ENCODE assay signal across 8 cellular contexts in genomic region chr12:67441736-67442346, GRCh38.
DNase-seq lines count a peak whose midpoint lies in the region; ATAC-seq, FAIRE-seq and TF ChIP-seq lines count a peak whose summit lies in the region.

No MANE protein-coding gene starts in this region.

- peak; percentile 39 for FAIRE-seq in pancreas (lab: Jason Lieb, UNC)

- no peaks in the 10 kb centered on the region for H3K4me1 ChIP-seq in DND-41 (ENCODE audit: insufficient read depth, low read length)
- peaks cover 7% of the 10 kb centered on the region for H3K4me1 ChIP-seq in GM23248 (ENCODE audit: insufficient read depth)
- H3K4me1 ChIP-seq in pancreas, result peaks cover 4 to 7% (median 6%) of the 10 kb centered on the region in 3 donors
- peaks cover 8 to 20% (median 9%) of the 10 kb centered on the region in 4 donors for H3K4me1 ChIP-seq in transverse colon

- H3K9ac ChIP-seq in DND-41 (ENCODE audit: low read depth, low read length), result no peak overlapping the region
- no peak overlapping the region for H3K9ac ChIP-seq in GM23248

- H3K79me2 ChIP-seq in DND-41 (ENCODE audit: insufficient read depth, low read length) (no peaks in the 10 kb centered on the region), GM23248 (ENCODE audit: insufficient read depth) (no peaks in the 10 kb centered on the region)

- H4K20me1 ChIP-seq in DND-41 (ENCODE audit: insufficient read depth, low read length) (no peaks in the 10 kb centered on the region), GM23248 (ENCODE audit: insufficient read depth) (no peaks in the 10 kb centered on the region)

- DNase-seq in DND-41 (peak; percentile 59), GM23248 (peak; percentile 90), LNCaP clone FGC (ENCODE audit: low read depth) (peak; percentile 23), SHP77 treated with DMSO at 0.1 percent for 48 hours (lab: John Stamatoyannopoulos, UW) (peak; percentile 63), globus pallidus (ENCODE audit: low spot score) (peak; percentile 55), pancreas (peak; percentile 80 to 94 (median 90)), transverse colon (peak; percentile 93)
- peak; percentile 75 for DNase-seq in activated naive CD4-positive, alpha-beta T cell treated with Interleukin-2 at 50 U/mL for 16 hours

- no peak for TF ChIP-seq EP300 in transverse colon (IDR thresholded peaks at IDR 0.05; ENCODE audit: low read depth)

- H3K36me3 ChIP-seq in DND-41 (ENCODE audit: insufficient read depth, low read length), result no peaks in the 10 kb centered on the region
- no peaks in the 10 kb centered on the region for H3K36me3 ChIP-seq in GM23248 (ENCODE audit: low read depth)
- no peaks in the 10 kb centered on the region for H3K36me3 ChIP-seq in pancreas
- no peaks in the 10 kb centered on the region for H3K36me3 ChIP-seq in transverse colon

- TF ChIP-seq CTCF in DND-41 (IDR thresholded peaks at IDR 0.05; ENCODE audit: borderline replicate concordance, extremely low read depth, low read length, poor library complexity, severe bottlenecking) (peak; percentile 67), LNCaP clone FGC (IDR thresholded peaks at IDR 0.05; ENCODE audit: control insufficient read depth, extremely low read depth, insufficient read depth) (peak; percentile 83), pancreas (IDR thresholded peaks at IDR 0.05) (peak; percentile 63 to 71 (median 69)), transverse colon (IDR thresholded peaks at IDR 0.05) (peak; percentile 84 to 92 (median 85))

- in situ Hi-C loops in GM23248 (cut with MboI), result loop anchor here (10.0 kb wide), 1 partner anchor 503 kb away; no protein-coding TSS in a partner anchor
- in situ Hi-C loops in transverse colon (cut with MboI; ENCODE audit: low pct_ligation_motif_present in 1 of 4, low pct_unique_long_range_greater_than_20kb in 1 of 4, low sequenced_read_pairs in 3 of 4), result loop anchor here (5.0 to 25.0 kb wide), 4 partner anchors 85 to 503 kb away; no protein-coding TSS in a partner anchor

- TF ChIP-seq POLR2A in transverse colon (IDR thresholded peaks at IDR 0.05), result no peak

- H3K4me2 ChIP-seq in DND-41 (ENCODE audit: insufficient read depth, low read length) (no peak overlapping the region), GM23248 (ENCODE audit: unreplicated experiment) (peak overlapping the region; percentile 62)

- H3K27me3 ChIP-seq in DND-41 (ENCODE audit: insufficient read depth, low read length, poor library complexity), result no peaks in the 10 kb centered on the region
- no peaks in the 10 kb centered on the region for H3K27me3 ChIP-seq in GM23248 (replicated peaks; ENCODE audit: insufficient read depth)
- H3K27me3 ChIP-seq in pancreas, result no peaks in the 10 kb centered on the region
- H3K27me3 ChIP-seq in transverse colon, result no peaks in the 10 kb centered on the region

- no peak overlapping the region for H2AFZ ChIP-seq in DND-41 (ENCODE audit: low read depth, low read length)
- H2AFZ ChIP-seq in GM23248, result peak overlapping the region; percentile 84

- H3K27ac ChIP-seq in DND-41 (ENCODE audit: low read length) (no peak overlapping the region), GM23248 (no peak overlapping the region), pancreas (peak overlapping the region in 1 of 4 donors; percentile 5), transverse colon (peak overlapping the region; percentile 5 to 33 (median 10))

- H3K9me3 ChIP-seq in DND-41 (ENCODE audit: insufficient read depth, low read length, severe bottlenecking) (no peaks in the 10 kb centered on the region), GM23248 (ENCODE audit: low read depth) (no peaks in the 10 kb centered on the region), pancreas (no peaks in the 10 kb centered on the region), transverse colon (no peaks in the 10 kb centered on the region)

- H3K9me2 ChIP-seq in GM23248 (ENCODE audit: insufficient read depth), result no peaks in the 10 kb centered on the region

- H3K4me3 ChIP-seq in DND-41 (ENCODE audit: low read depth in 1 of 2, low read length in 2 of 2) (no peak overlapping the region), GM23248 (no peak overlapping the region), LNCaP clone FGC (ENCODE audit: low read depth, low read length) (no peak overlapping the region), pancreas (peak overlapping the region in 2 of 4 donors; percentile 12 to 23), transverse colon (no peak overlapping the region)

- ATAC-seq in DND-41 (ENCODE audit: insufficient read depth, low read depth) (peak; percentile 72), pancreas (peak; percentile 98 to 99 (median 98))

- intact Hi-C loops in pancreas (cut with DNase I), result loop anchor here in 1 of 3 donors (10.0 kb wide), 1 partner anchor 87 kb away; no protein-coding TSS in a partner anchor
- intact Hi-C loops in transverse colon (cut with DNase I; ENCODE audit: low total_unique reads), result loop anchor here (10.0 kb wide), 1 partner anchor 87 kb away; no protein-coding TSS in a partner anchor

- 0 out of 2 replicates have a peak, but pooled peaks cover under 1% of the 10 kb centered on the region for H3F3A ChIP-seq in GM23248 (ENCODE audit: insufficient read depth)

- WGBS in GM23248 (ENCODE audit: low coverage in 1 of 2, low lambda C conversion rate in 2 of 2, missing lambda C conversion rate in 2 of 2), 2 experiments, result 4 to 5% methylated on average over 12 of the region's 12 CpGs
- WGBS in pancreas, 2 donors, result 5 to 6% methylated on average over 12 of the region's 12 CpGs
- 4 to 8% methylated on average over 5 to 12 of the region's 12 CpGs for WGBS in transverse colon (ENCODE audit: low coverage in 1 of 2), 2 donors

Comparison
In these comparisons a context has a peak if more than half of its experiments do, and no peak if none do; other contexts are left out.
1. DNase-seq: peak in every context shown above with its lines; median percentile 93 in transverse colon; 90 in GM23248; 90 in pancreas; 75 in activated naive CD4-positive, alpha-beta T cell treated with Interleukin-2 at 50 U/mL for 16 hours; 63 in SHP77 treated with DMSO at 0.1 percent for 48 hours; 59 in DND-41; 55 in globus pallidus; 23 in LNCaP clone FGC.
2. H3K27ac ChIP-seq: peak in transverse colon (4 of 4); none in DND-41 (single experiment) and GM23248 (single experiment).
3. Peak in every context shown above with its lines, with median percentiles within 50 percentile points of each other: CTCF ChIP-seq.